Comparison of ENCODE assay signal across 25 cellular contexts in genomic region chr13:27329210-27329609, GRCh38.
"Had no signal": no experiment of that assay in that cellular context is flagged by ENCODE, and none has a peak within 500 bp of the region (broad histone marks: within the 10 kb centered on the region; RNA-seq: fewer than 3 reads in every experiment).

No MANE protein-coding gene starts in this region.

- H3K36me3 ChIP-seq: neutrophil, pancreas, right lobe of liver, sigmoid colon, suprapubic skin, tibial artery, transverse colon, upper lobe of right lung, uterus had no signal

- H3K27ac ChIP-seq: neutrophil, pancreas, psoas muscle, right lobe of liver, sigmoid colon, suprapubic skin, testis, tibial artery, transverse colon, upper lobe of right lung, uterus had no signal

- DNase-seq: nephron progenitor cell; nucleus accumbens; pancreas; psoas muscle; right cardiac atrium; right lobe of liver; sigmoid colon; small intestine; stimulated activated CD4-positive, alpha-beta T cell treated with anti-CD3 and anti-CD28 coated beads, Interleukin-15, amount 100 ng/mL, for 24 hours; stimulated activated CD4-positive, alpha-beta T cell treated with anti-CD3 and anti-CD28 coated beads, Interleukin-2, amount 100 ng/mL, for 24 hours; stimulated activated CD4-positive, alpha-beta T cell treated with anti-CD3 and anti-CD28 coated beads, Interleukin-2, amount 100 ng/mL, for 48 hours; stimulated activated CD4-positive, alpha-beta T cell treated with anti-CD3 and anti-CD28 coated beads, Interleukin-4, amount 100 ng/mL, for 24 hours; stimulated activated naive B cell treated with anti-CD40 and anti-IgM and Interleukin-4, amounts not matched to agents 10 μg/mL and 1 μg/mL and 100 μg/mL, for 72 hours; stimulated activated naive CD4-positive, alpha-beta T cell treated with Interleukin-2 at 50 U/mL for 16 hours; substantia nigra; testis; tibial artery; transverse colon; upper lobe of right lung; uterus had no signal

- H3K4me1 ChIP-seq: pancreas, psoas muscle, right lobe of liver, sigmoid colon, suprapubic skin, testis, tibial artery, transverse colon, upper lobe of right lung, uterus had no signal

- H3K9me3 ChIP-seq: neutrophil, pancreas, psoas muscle, right lobe of liver, sigmoid colon, suprapubic skin, testis, tibial artery, transverse colon, upper lobe of right lung, uterus had no signal

- H3K4me3 ChIP-seq: pancreas, psoas muscle, right lobe of liver, sigmoid colon, suprapubic skin, testis, tibial artery, transverse colon, upper lobe of right lung, uterus had no signal

- ATAC-seq: naive thymus-derived CD8-positive, alpha-beta T cell; natural killer cell treated with Interleukin-12 subunit alpha and Interleukin-12 subunit beta and Interleukin-15 and Interleukin-18, amount 100 ng/mL, for 72 hours; pancreas; psoas muscle; right cardiac atrium; stimulated activated effector memory CD8-positive, alpha-beta T cell treated with anti-CD3 and anti-CD28 coated beads, Interleukin-12 subunit alpha, Interleukin-12 subunit beta, amount 100 ng/mL, for 72 hours; stimulated activated naive B cell treated with anti-CD40 and anti-IgM and Interleukin-4, amounts not matched to agents 10 μg/mL and 1 μg/mL and 100 μg/mL, for 72 hours; upper lobe of right lung had no signal

- H3K27me3 ChIP-seq: neutrophil, pancreas, right lobe of liver, sigmoid colon, testis, transverse colon, uterus had no signal
